Comparison of ENCODE assay signal across 8 cellular contexts in the genomic region with DNA sequence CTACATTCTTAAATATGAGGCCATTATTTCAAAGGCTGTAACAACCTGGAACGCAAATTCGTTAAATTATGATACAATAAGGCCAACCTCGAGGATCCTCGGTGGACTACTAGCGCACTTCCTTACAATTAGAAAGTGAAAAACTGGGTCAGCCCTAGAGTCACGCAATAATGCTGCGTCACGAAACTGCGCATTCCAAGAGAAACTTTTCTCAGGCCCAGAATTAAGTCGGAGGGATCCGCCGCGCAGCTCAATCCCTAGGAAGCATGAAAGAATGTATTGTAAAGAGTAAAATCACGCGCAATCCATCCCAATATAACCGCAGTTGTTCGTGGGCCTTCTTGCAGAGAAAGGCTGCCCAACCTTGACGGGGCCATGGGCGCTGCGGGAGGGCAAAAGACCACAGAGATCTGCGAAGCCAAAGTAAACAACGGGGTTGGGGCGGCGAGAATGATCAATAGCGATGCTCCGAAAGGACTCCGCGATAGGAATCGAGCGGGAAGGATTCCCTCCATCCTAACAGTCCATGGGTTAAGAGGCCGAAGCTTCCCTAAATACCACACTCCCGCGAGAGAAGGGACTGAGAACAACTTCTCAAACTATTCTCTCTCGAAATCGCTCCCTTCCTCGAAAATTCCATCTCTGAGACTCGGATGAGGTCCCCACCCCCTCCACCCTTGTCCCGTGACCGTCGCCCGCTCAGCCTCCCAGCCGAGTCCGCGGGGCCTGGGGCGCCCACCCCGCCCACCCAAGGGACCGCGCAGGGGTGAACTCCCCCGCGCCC.
DNase-seq lines count a peak whose midpoint lies in the region; ATAC-seq and TF ChIP-seq lines count a peak whose summit lies in the region.

No MANE protein-coding gene starts in this region.

- peak; percentile 2 to 48 for DNase-seq in NCI-H2081 (lab: John Stamatoyannopoulos, UW)
- no peak for DNase-seq in NCI-H2081 treated with DMSO at 0.1 percent for 48 hours (lab: John Stamatoyannopoulos, UW)
- DNase-seq in NCI-H526 treated with DMSO at 0.1 percent for 48 hours (lab: John Stamatoyannopoulos, UW) = peak; percentile 47
- peak; percentile 13 for DNase-seq in activated T-cell treated with anti-CD3 and anti-CD28 coated beads for 4 hours
- DNase-seq in erythroblast (lab: John Stamatoyannopoulos, UW) = peak; percentile 86 to 91
- DNase-seq in midbrain (lab: John Stamatoyannopoulos, UW) = peak; percentile 80
- DNase-seq in stimulated activated CD8-positive, alpha-beta memory T cell treated with anti-CD3 and anti-CD28 coated beads, Interleukin-15, amount 100 ng/mL, for 24 hours (ENCODE audit: low read depth) = peak; percentile 2

- ATAC-seq in HG02938 (IDR thresholded peaks at IDR 0.05; ENCODE audit: unreplicated experiment) = no peak

- peak; percentile 79 for TF ChIP-seq POLR2A in erythroblast (IDR thresholded peaks at IDR 0.05; ENCODE audit: low read length)
